ENCODE assay signal across 14 cellular contexts in genomic region chr10:126397640-126398382, GRCh38. TPM values are rescaled to one million over a fixed set of nuclear protein-coding genes. Genes with fewer than 3 reads are reported as not detected.
DNase-seq lines count a peak whose midpoint lies in the region; ATAC-seq and TF ChIP-seq lines count a peak whose summit lies in the region.
"Had no signal": no experiment of that assay in that cellular context is flagged by ENCODE, and none has a peak within 500 bp of the region (broad histone marks: within the 10 kb centered on the region; RNA-seq: fewer than 3 reads in every experiment).

No MANE protein-coding gene starts in this region.

- H3K79me2 ChIP-seq in OCI-LY7 (ENCODE audit: insufficient read depth, low read depth, low read length), result no peaks in the 10 kb centered on the region

- no peaks in the 10 kb centered on the region for H3K9me2 ChIP-seq in OCI-LY7 (ENCODE audit: insufficient read depth, low read length)

- POLR2A ChIA-PET in BJ (lab: Charles Lee), result no interaction called here
- POLR2A ChIA-PET in OCI-LY7 (lab: Charles Lee), result no interaction called here

- no peak overlapping the region for H2AFZ ChIP-seq in OCI-LY7 (ENCODE audit: low read length)

- WGBS in mesodermal cell (ENCODE audit: insufficient coverage in 2 of 2), 2 experiments, result 74 to 77% methylated on average over 3 to 4 of the region's 4 CpGs

- no TSS peak for BruUV-seq in OCI-LY7 (replicated peaks; lab: Mats Ljungman, UMichigan)

- ATAC-seq in omental fat pad (ENCODE audit: low FRiP score), result no peak
- ATAC-seq: natural killer cell had no signal

- H3K4me1 Mint-ChIP-seq in mesothelial cell of epicardium, result no peaks in the 10 kb centered on the region
- H3K4me1 Mint-ChIP-seq: natural killer cell had no signal

- H3K9me3 ChIP-seq in mesodermal cell (ENCODE audit: control insufficient read depth, low read length) (peaks cover 13% of the 10 kb centered on the region), OCI-LY7 (ENCODE audit: low read length) (no peaks in the 10 kb centered on the region)
- H3K9me3 ChIP-seq: Caco-2 had no signal

- DNase-seq in BJ (ENCODE audit: low read depth) (peak; percentile 88), NCI-H226 (peak; percentile 85), choroid plexus epithelial cell (ENCODE audit: low read depth) (peak; percentile 99), mesothelial cell of epicardium (ENCODE audit: low spot score in 2 of 2, unreplicated experiment in 2 of 2) (no peak), COLO829 (ENCODE audit: low spot score) (no peak), OCI-LY7 (ENCODE audit: low spot score) (no peak), omental fat pad (ENCODE audit: low spot score) (no peak)
- DNase-seq: activated T-cell treated with anti-CD3 and anti-CD28 coated beads, Interleukin-2, amount 50 U/mL, for 48 hours; Caco-2; natural killer cell; NCI-H1048; NK-92 treated with Interleukin-12 subunit alpha and Interleukin-12 subunit beta, amount 100 ng/mL, for 24 hours; stimulated activated CD4-positive, alpha-beta T cell treated with anti-CD3 and anti-CD28 coated beads, Interleukin-1b, Interleukin-23, amount 100 ng/mL, for 48 hours had no signal

- H3K27ac Mint-ChIP-seq in mesothelial cell of epicardium, result no peak overlapping the region
- H3K27ac Mint-ChIP-seq: natural killer cell had no signal

- intact Hi-C loops in OCI-LY7 (cut with micrococcal nuclease; ENCODE audit: unreplicated experiment), result no loop called here

- H3K4me3 ChIP-seq in BJ (ENCODE audit: low read depth, low read length) (no peak overlapping the region), choroid plexus epithelial cell (ENCODE audit: low read depth, low read length) (no peak overlapping the region), mesodermal cell (ENCODE audit: extremely low read depth, insufficient read depth, low read length, poor library complexity, severe bottlenecking) (no peak overlapping the region), OCI-LY7 (ENCODE audit: low read depth, low read length, poor library complexity, severe bottlenecking) (no peak overlapping the region)

- no peaks in the 10 kb centered on the region for H3K9me3 Mint-ChIP-seq in mesothelial cell of epicardium
- H3K9me3 Mint-ChIP-seq: natural killer cell had no signal

- peaks cover 3% of the 10 kb centered on the region for H3K27me3 Mint-ChIP-seq in mesothelial cell of epicardium (ENCODE audit: low read depth)

- H3K27ac ChIP-seq in mesodermal cell (ENCODE audit: low read depth, low read length, severe bottlenecking) (peak overlapping the region; percentile 63), OCI-LY7 (ENCODE audit: low read depth, low read length, poor library complexity, severe bottlenecking) (no peak overlapping the region)

- H3K36me3 Mint-ChIP-seq in mesothelial cell of epicardium, result no peaks in the 10 kb centered on the region
- H3K36me3 Mint-ChIP-seq: natural killer cell had no signal

- TF ChIP-seq CTCF in BJ (IDR thresholded peaks at IDR 0.05; ENCODE audit: insufficient read depth, low read depth, low read length), result no peak
- no peak for TF ChIP-seq CTCF in choroid plexus epithelial cell (conservative IDR thresholded peaks at IDR 0.05; ENCODE audit: low read depth, low read length)
- no peak for TF ChIP-seq CTCF in mesothelial cell of epicardium (IDR thresholded peaks at IDR 0.05; ENCODE audit: unreplicated experiment)
- TF ChIP-seq CTCF in OCI-LY7 (conservative IDR thresholded peaks at IDR 0.05; ENCODE audit: low read length), result no peak
- no peak for TF ChIP-seq CTCF in omental fat pad (IDR thresholded peaks at IDR 0.05)

- no peaks in the 10 kb centered on the region for H4K20me1 ChIP-seq in OCI-LY7 (ENCODE audit: insufficient read depth, low read length)

- peaks cover 5% of the 10 kb centered on the region for H3K4me1 ChIP-seq in mesodermal cell (ENCODE audit: control insufficient read depth, insufficient read depth, low read length, poor library complexity, severe bottlenecking)
- H3K4me1 ChIP-seq in OCI-LY7 (ENCODE audit: insufficient read depth, low read length, poor library complexity, severe bottlenecking), result no peaks in the 10 kb centered on the region
- H3K4me1 ChIP-seq: Caco-2 had no signal

- no peaks in the 10 kb centered on the region for H3K36me3 ChIP-seq in BJ (ENCODE audit: control insufficient read depth, insufficient read depth, low read length)
- H3K36me3 ChIP-seq in mesodermal cell (ENCODE audit: control insufficient read depth, insufficient read depth, low read length), result no peaks in the 10 kb centered on the region
- no peaks in the 10 kb centered on the region for H3K36me3 ChIP-seq in OCI-LY7 (ENCODE audit: insufficient read depth, low read length)

- H3K4me3 Mint-ChIP-seq in mesothelial cell of epicardium, result no peak overlapping the region
- H3K4me3 Mint-ChIP-seq: natural killer cell had no signal

- H3K4me2 ChIP-seq in OCI-LY7 (ENCODE audit: low read length), result no peak overlapping the region

- no peaks in the 10 kb centered on the region for H3K27me3 ChIP-seq in BJ (ENCODE audit: control insufficient read depth, insufficient read depth, low read length)

- CTCF ChIA-PET in BJ (lab: Yijun Ruan, JAX) (interaction anchor here (0.6 to 1.0 kb wide), 2 partner anchors 11 to 31 kb away, joined by 3 to 4 read pairs; no protein-coding TSS in a partner anchor), OCI-LY7 (lab: Charles Lee; ENCODE audit: unreplicated experiment) (no interaction called here)

RNA-seq across cellular contexts. Expression of gene ADAM12, which starts 9.5 kb away (rescaled TPM):
- 8.6 and 11.0 TPM in 2 replicates for polyA plus RNA-seq in BJ (2011; rRNA removed)
- 11.2 and 15.2 TPM in 2 replicates for polyA minus RNA-seq in BJ (2011; rRNA and poly(A)+ RNA removed)
- polyA plus RNA-seq in mesodermal cell (2013, experiment 1 of 2), result 16.4 TPM
- polyA plus RNA-seq in mesodermal cell (2013, experiment 2 of 2), result 16.7 TPM
- total RNA-seq in mesothelial cell of epicardium (10.1 to 13.4 TPM (median 13.3 TPM) in 3 replicates), OCI-LY7 (2022) (not detected in 2 replicates), omental fat pad (10 to 100 TPM in 2 of 4 donors, 1 to 10 TPM in 2; 4.9 to 24.4 (median 10.9) TPM)
- 0.06 TPM in 1 of 2 replicates, not detected in the other for total RNA-seq in OCI-LY7 (2014; rRNA removed; shearing (Covaris generic))
- total RNA-seq: Caco-2 had no signal

Comparison
In these comparisons a context has a peak if more than half of its experiments do, and no peak if none do; other contexts are left out.
1. DNase-seq: peak in BJ (single experiment), NCI-H226 (single experiment) and choroid plexus epithelial cell (single experiment); none in mesothelial cell of epicardium (0 of 2), COLO829 (single experiment), OCI-LY7 (single experiment) and omental fat pad (single experiment).
2. RNA of gene ADAM12, which starts 9.5 kb away (total RNA-seq): 10.1 to 13.4 TPM in mesothelial cell of epicardium and 4.9 to 24.4 TPM in omental fat pad; 0.06 TPM in OCI-LY7; every median in the first group is over 4 times any median in the second.